Comparison of ENCODE assay signal across 8 cellular contexts in genomic region chr14:69191340-69192111, GRCh38. TPM values are rescaled to one million over a fixed set of nuclear protein-coding genes. Genes with fewer than 3 reads are reported as not detected.
DNase-seq lines count a peak whose midpoint lies in the region; ATAC-seq and TF ChIP-seq lines count a peak whose summit lies in the region.

Gene EXD2, plus strand, starts transcription at chr14:69191498. Its CDS starts 17,973 bp downstream, at chr14:69209471.

- DNase-seq in AG08396 (ENCODE audit: low spot score): peak; percentile 92
- DNase-seq in NCI-H460 (ENCODE audit: extremely low read depth, low read depth): peak; percentile 84
- peak; percentile 58 to 60 for DNase-seq in activated CD4-positive, alpha-beta T cell treated with anti-CD3 and anti-CD28 coated beads, Interleukin-2, amount 50 U/mL, for 4 hours
- peak; percentile 74 to 79 for DNase-seq in dermis microvascular lymphatic vessel endothelial cell (ENCODE audit: low read depth in 2 of 2)
- peak; percentile 90 to 92 for DNase-seq in left lung
- DNase-seq in stimulated activated CD4-positive, alpha-beta T cell treated with anti-CD3 and anti-CD28 coated beads, Interleukin-2, amount 100 ng/mL, for 48 hours: peak; percentile 69 to 71

- no peak for TF ChIP-seq CTCF in left lung (IDR thresholded peaks at IDR 0.05)

- no peaks in the 10 kb centered on the region for H3K9me3 ChIP-seq in left lung

- intact Hi-C loops in left lung (cut with DNase I): no loop called here

- no peaks in the 10 kb centered on the region for H3K36me3 ChIP-seq in left lung

- H3K4me3 ChIP-seq in left lung: peak within 1 kb of the TSS; percentile 76

- peaks cover 6 to 9% of the 10 kb centered on the region in 2 donors for H3K4me1 ChIP-seq in left lung

- peak within 1 kb of the TSS; percentile 75 to 80 for H3K27ac ChIP-seq in left lung

- peak; percentile 76 for ATAC-seq in GM19025 (IDR thresholded peaks at IDR 0.05; ENCODE audit: low read depth, unreplicated experiment)
- peak; percentile 82 for ATAC-seq in HG03354 (IDR thresholded peaks at IDR 0.05; ENCODE audit: poor library complexity, severe bottlenecking, unreplicated experiment)
- peak; percentile 99 for ATAC-seq in left lung

- no peaks in the 10 kb centered on the region for H3K27me3 ChIP-seq in left lung

RNA-seq across cellular contexts. Expression of gene EXD2, which starts in this region (rescaled TPM):
- 19.4 and 21.5 TPM in 2 replicates for total RNA-seq in NCI-H460 (2014; rRNA removed; shearing (Covaris generic))
- 17.5 and 20.3 TPM in 2 replicates for polyA plus RNA-seq in NCI-H460 (2014; cell fraction: nucleus; rRNA removed)
- total RNA-seq in dermis microvascular lymphatic vessel endothelial cell: 21.8 and 22.0 TPM in 2 replicates
- total RNA-seq in left lung: 10 to 100 TPM; 24.0 to 25.4 TPM

Comparison
In these comparisons a context has a peak if more than half of its experiments do, and no peak if none do; other contexts are left out.
1. Peak in every context shown above with its lines: DNase-seq, ATAC-seq, H3K4me3 ChIP-seq and H3K27ac ChIP-seq.